In genomic region chr7:132475037-132475668, GRCh38 we compare ENCODE assay signal across 14 cellular contexts.
"Had no signal": no experiment of that assay in that cellular context is flagged by ENCODE, and none has a peak within 500 bp of the region (broad histone marks: within the 10 kb centered on the region; RNA-seq: fewer than 3 reads in every experiment).

No MANE protein-coding gene starts in this region.

- H3K36me3 Mint-ChIP-seq: naive thymus-derived CD8-positive, alpha-beta T cell had no signal

- H3K27me3 ChIP-seq: ovary had no signal

- H3K4me3 ChIP-seq: mucosa of descending colon, ovary had no signal

- H3K4me3 Mint-ChIP-seq: activated naive CD4-positive, alpha-beta T cell treated with anti-CD3 and anti-CD28 coated beads for 36 hours; activated T-helper 17 cell treated with anti-CD3 and anti-CD28 coated beads, Interleukin-2, amount 50 U/mL, for 72 hours; central memory CD8-positive, alpha-beta T cell; effector memory CD8-positive, alpha-beta T cell; stimulated activated naive CD8-positive, alpha-beta T cell treated with anti-CD3 and anti-CD28 coated beads, Interleukin-15, Interleukin-2, amounts not matched to agents 100 ng/mL and 50 ng/mL, for 24 hours had no signal

- H3K27ac ChIP-seq: ovary had no signal

- H3K9me3 ChIP-seq: mucosa of descending colon, ovary had no signal

- H3K27me3 Mint-ChIP-seq: stimulated activated naive CD8-positive, alpha-beta T cell treated with anti-CD3 and anti-CD28 coated beads, Interleukin-15, Interleukin-2, amounts not matched to agents 100 ng/mL and 50 ng/mL, for 24 hours had no signal

- H3K36me3 ChIP-seq: ovary had no signal

- H3K9me3 Mint-ChIP-seq: activated naive CD4-positive, alpha-beta T cell treated with anti-CD3 and anti-CD28 coated beads for 36 hours; central memory CD8-positive, alpha-beta T cell; effector memory CD8-positive, alpha-beta T cell; naive thymus-derived CD8-positive, alpha-beta T cell; stimulated activated naive CD8-positive, alpha-beta T cell treated with anti-CD3 and anti-CD28 coated beads, Interleukin-15, Interleukin-2, amounts not matched to agents 100 ng/mL and 50 ng/mL, for 24 hours had no signal

- DNase-seq: activated CD8-positive, alpha-beta memory T cell treated with anti-CD3 and anti-CD28 coated beads for 24 hours; cortex of kidney; effector memory CD8-positive, alpha-beta T cell; hypothalamus; mammary epithelial cell; mucosa of descending colon; ovary; stimulated activated CD4-positive, alpha-beta T cell treated with anti-CD3 and anti-CD28 coated beads, Interleukin-4, amount 100 ng/mL, for 24 hours; T1000 had no signal

- ATAC-seq: mucosa of descending colon had no signal

- H3K27ac Mint-ChIP-seq: activated naive CD4-positive, alpha-beta T cell treated with anti-CD3 and anti-CD28 coated beads for 36 hours; activated T-helper 17 cell treated with anti-CD3 and anti-CD28 coated beads, Interleukin-2, amount 50 U/mL, for 72 hours; effector memory CD8-positive, alpha-beta T cell; stimulated activated naive CD8-positive, alpha-beta T cell treated with anti-CD3 and anti-CD28 coated beads, Interleukin-15, Interleukin-2, amounts not matched to agents 100 ng/mL and 50 ng/mL, for 24 hours had no signal
